In genomic region chr11:72779495-72780128, GRCh38 we compare ENCODE assay signal across 11 cellular contexts. TPM values are rescaled to one million over a fixed set of nuclear protein-coding genes. Genes with fewer than 3 reads are reported as not detected.
DNase-seq lines count a peak whose midpoint lies in the region; ATAC-seq and TF ChIP-seq lines count a peak whose summit lies in the region.
"Had no signal": no experiment of that assay in that cellular context is flagged by ENCODE, and none has a peak within 500 bp of the region (broad histone marks: within the 10 kb centered on the region; RNA-seq: fewer than 3 reads in every experiment).

No MANE protein-coding gene starts in this region.

- peak overlapping the region in 4 of 5 donors; percentile 6 to 92 (median 88) for H3K27ac ChIP-seq in adrenal gland
- peak overlapping the region; percentile 73 to 90 (median 82) for H3K27ac ChIP-seq in right lobe of liver
- H3K27ac ChIP-seq: HL-60, spleen had no signal

- H3K4me1 Mint-ChIP-seq in activated CD8-positive, alpha-beta T cell treated with anti-CD3 and anti-CD28 coated beads for 36 hours (ENCODE audit: low read depth) = peaks cover 17% of the 10 kb centered on the region
- peaks cover 21% of the 10 kb centered on the region for H3K4me1 Mint-ChIP-seq in activated CD8-positive, alpha-beta T cell treated with anti-CD3 and anti-CD28 coated beads, Interleukin-2, amount 10 ng/mL, durations not matched to agents 7 days and 5 days (ENCODE audit: low read depth)
- H3K4me1 Mint-ChIP-seq in stimulated activated naive B cell treated with anti-CD40 and anti-IgM and Interleukin-4, amounts not matched to agents 10 μg/mL and 1 μg/mL and 100 μg/mL, for 72 hours = peaks cover 24 to 50% of the 10 kb centered on the region in 2 donors

- H3K27ac Mint-ChIP-seq in activated CD8-positive, alpha-beta T cell treated with anti-CD3 and anti-CD28 coated beads for 36 hours = no peak overlapping the region
- no peak overlapping the region for H3K27ac Mint-ChIP-seq in activated CD8-positive, alpha-beta T cell treated with anti-CD3 and anti-CD28 coated beads, Interleukin-2, amount 10 ng/mL, durations not matched to agents 7 days and 5 days
- peak overlapping the region; percentile 56 for H3K27ac Mint-ChIP-seq in stimulated activated naive B cell treated with anti-CD40 and anti-IgM and Interleukin-4, amounts not matched to agents 10 μg/mL and 1 μg/mL and 100 μg/mL, for 72 hours

- intact Hi-C loops in activated CD8-positive, alpha-beta T cell treated with anti-CD3 and anti-CD28 coated beads for 36 hours (cut with micrococcal nuclease) = no loop called here
- intact Hi-C loops in adrenal gland (cut with DNase I) (loop anchor here in 1 of 2 donors (5.0 kb wide), 1 partner anchor 52 kb away; no protein-coding TSS in a partner anchor), right lobe of liver (cut with DNase I) (loop anchor here in 1 of 2 donors (10.0 kb wide), 1 partner anchor 55 kb away; no protein-coding TSS in a partner anchor)

- DNase-seq in activated CD8-positive, alpha-beta T cell treated with anti-CD3 and anti-CD28 coated beads for 36 hours = no peak
- no peak for DNase-seq in activated CD8-positive, alpha-beta T cell treated with anti-CD3 and anti-CD28 coated beads, Interleukin-2, amount 10 ng/mL, durations not matched to agents 7 days and 5 days
- DNase-seq in adrenal gland (no peak), right lobe of liver (peak in 1 of 3 donors; percentile 72), NCI-H2196 treated with DMSO at 0.1 percent for 48 hours (lab: John Stamatoyannopoulos, UW; ENCODE audit: unreplicated experiment) (no peak)
- DNase-seq in stimulated activated naive B cell treated with anti-CD40 and anti-IgM and Interleukin-4, amounts not matched to agents 10 μg/mL and 1 μg/mL and 100 μg/mL, for 72 hours = no peak
- DNase-seq: EL, spleen had no signal

- peak overlapping the region; percentile 0 for H3K4me3 Mint-ChIP-seq in activated CD8-positive, alpha-beta T cell treated with anti-CD3 and anti-CD28 coated beads for 36 hours
- no peak overlapping the region for H3K4me3 Mint-ChIP-seq in activated CD8-positive, alpha-beta T cell treated with anti-CD3 and anti-CD28 coated beads, Interleukin-2, amount 10 ng/mL, durations not matched to agents 7 days and 5 days
- peak overlapping the region in 1 of 2 donors; percentile 60 for H3K4me3 Mint-ChIP-seq in stimulated activated naive B cell treated with anti-CD40 and anti-IgM and Interleukin-4, amounts not matched to agents 10 μg/mL and 1 μg/mL and 100 μg/mL, for 72 hours

- H3K9me3 Mint-ChIP-seq in activated CD8-positive, alpha-beta T cell treated with anti-CD3 and anti-CD28 coated beads for 36 hours = no peaks in the 10 kb centered on the region
- no peaks in the 10 kb centered on the region for H3K9me3 Mint-ChIP-seq in activated CD8-positive, alpha-beta T cell treated with anti-CD3 and anti-CD28 coated beads, Interleukin-2, amount 10 ng/mL, durations not matched to agents 7 days and 5 days (ENCODE audit: insufficient read depth)
- no peaks in the 10 kb centered on the region for H3K9me3 Mint-ChIP-seq in stimulated activated naive B cell treated with anti-CD40 and anti-IgM and Interleukin-4, amounts not matched to agents 10 μg/mL and 1 μg/mL and 100 μg/mL, for 72 hours

- CTCF ChIA-PET in activated CD8-positive, alpha-beta T cell treated with anti-CD3 and anti-CD28 coated beads for 36 hours (lab: Charles Lee) = interaction anchor here (0.9 to 4.0 kb wide), 3 partner anchors 8 to 55 kb away, joined by 4 to 14 read pairs (median 4); no protein-coding TSS in a partner anchor
- CTCF ChIA-PET in activated CD8-positive, alpha-beta T cell treated with anti-CD3 and anti-CD28 coated beads, Interleukin-2, amount 10 ng/mL, durations not matched to agents 7 days and 5 days (lab: Charles Lee) = interaction anchor here (5.0 kb wide), 1 partner anchor 13 kb away, joined by 31 read pairs; the partner anchor contains the start of gene STARD10

- H3K36me3 ChIP-seq in adrenal gland (replicated peaks in 1 of 2) (no peaks in the 10 kb centered on the region), right lobe of liver (no peaks in the 10 kb centered on the region)
- H3K36me3 ChIP-seq: spleen had no signal

- H3K27me3 ChIP-seq in adrenal gland (no peaks in the 10 kb centered on the region), right lobe of liver (no peaks in the 10 kb centered on the region)

- WGBS in adrenal gland, 4 donors = 76 to 80% (median 78%) methylated on average over 4 of the region's 4 CpGs
- 34% methylated on average over 3 of the region's 4 CpGs for WGBS in right lobe of liver (ENCODE audit: insufficient coverage, low coverage, low lambda C conversion rate, missing lambda C conversion rate)

- TF ChIP-seq POLR2A in adrenal gland (IDR thresholded peaks at IDR 0.05) (no peak), right lobe of liver (IDR thresholded peaks at IDR 0.05) (no peak)

- peak overlapping the region in 1 of 4 donors; percentile 86 for H3K4me3 ChIP-seq in adrenal gland
- peak overlapping the region; percentile 65 to 89 (median 67) for H3K4me3 ChIP-seq in right lobe of liver

- peaks cover 54 to 74% of the 10 kb centered on the region in 2 donors for H3K4me1 ChIP-seq in adrenal gland (replicated peaks in 1 of 2)
- peaks cover 0 to 60% (median 28%) of the 10 kb centered on the region in 4 donors for H3K4me1 ChIP-seq in right lobe of liver

- POLR2A ChIA-PET in activated CD8-positive, alpha-beta T cell treated with anti-CD3 and anti-CD28 coated beads for 36 hours (lab: Charles Lee) = interaction anchor here (1.2 kb wide), 1 partner anchor 15 kb away, joined by 3 read pairs; no protein-coding TSS in a partner anchor
- POLR2A ChIA-PET in activated CD8-positive, alpha-beta T cell treated with anti-CD3 and anti-CD28 coated beads, Interleukin-2, amount 10 ng/mL, durations not matched to agents 7 days and 5 days (lab: Charles Lee) = no interaction called here

- H3K9me3 ChIP-seq in adrenal gland (replicated peaks in 1 of 3) (no peaks in the 10 kb centered on the region), right lobe of liver (no peaks in the 10 kb centered on the region)
- H3K9me3 ChIP-seq: spleen had no signal

- TF ChIP-seq CTCF in activated CD8-positive, alpha-beta T cell treated with anti-CD3 and anti-CD28 coated beads for 36 hours (IDR thresholded peaks at IDR 0.05) = no peak
- TF ChIP-seq CTCF in adrenal gland (IDR thresholded peaks at IDR 0.05) (no peak), right lobe of liver (IDR thresholded peaks at IDR 0.05) (no peak)

- ATAC-seq in activated CD8-positive, alpha-beta T cell treated with anti-CD3 and anti-CD28 coated beads for 36 hours = no peak
- ATAC-seq in activated CD8-positive, alpha-beta T cell treated with anti-CD3 and anti-CD28 coated beads, Interleukin-2, amount 10 ng/mL, durations not matched to agents 7 days and 5 days = no peak
- ATAC-seq in right lobe of liver (peak in 2 of 4 donors; percentile 2 to 8), GM21576 (IDR thresholded peaks at IDR 0.05; ENCODE audit: unreplicated experiment) (no peak), HG03439 (IDR thresholded peaks at IDR 0.05; ENCODE audit: unreplicated experiment) (no peak)
- ATAC-seq in stimulated activated naive B cell treated with anti-CD40 and anti-IgM and Interleukin-4, amounts not matched to agents 10 μg/mL and 1 μg/mL and 100 μg/mL, for 72 hours (replicated peaks) = no peak

- no peaks in the 10 kb centered on the region for H3K27me3 Mint-ChIP-seq in activated CD8-positive, alpha-beta T cell treated with anti-CD3 and anti-CD28 coated beads for 36 hours
- peaks cover 13% of the 10 kb centered on the region for H3K27me3 Mint-ChIP-seq in activated CD8-positive, alpha-beta T cell treated with anti-CD3 and anti-CD28 coated beads, Interleukin-2, amount 10 ng/mL, durations not matched to agents 7 days and 5 days (ENCODE audit: low read depth)
- peaks cover 0 to 6% of the 10 kb centered on the region in 2 donors for H3K27me3 Mint-ChIP-seq in stimulated activated naive B cell treated with anti-CD40 and anti-IgM and Interleukin-4, amounts not matched to agents 10 μg/mL and 1 μg/mL and 100 μg/mL, for 72 hours

- no peaks in the 10 kb centered on the region for H3K36me3 Mint-ChIP-seq in activated CD8-positive, alpha-beta T cell treated with anti-CD3 and anti-CD28 coated beads for 36 hours (ENCODE audit: low read depth)
- no peaks in the 10 kb centered on the region for H3K36me3 Mint-ChIP-seq in activated CD8-positive, alpha-beta T cell treated with anti-CD3 and anti-CD28 coated beads, Interleukin-2, amount 10 ng/mL, durations not matched to agents 7 days and 5 days (ENCODE audit: low read depth)
- peaks cover 2% of the 10 kb centered on the region in 2 donors for H3K36me3 Mint-ChIP-seq in stimulated activated naive B cell treated with anti-CD40 and anti-IgM and Interleukin-4, amounts not matched to agents 10 μg/mL and 1 μg/mL and 100 μg/mL, for 72 hours

RNA-seq across cellular contexts. Expression of gene STARD10, which starts 14.2 kb away (rescaled TPM):
- 1 to 10 TPM; 8.1 to 8.6 TPM for total RNA-seq in activated CD8-positive, alpha-beta T cell treated with anti-CD3 and anti-CD28 coated beads for 36 hours
- 1 to 10 TPM; 4.0 to 4.5 TPM for total RNA-seq in activated CD8-positive, alpha-beta T cell treated with anti-CD3 and anti-CD28 coated beads, Interleukin-2, amount 10 ng/mL, durations not matched to agents 7 days and 5 days
- total RNA-seq in adrenal gland (100 to 1,000 TPM; 190 to 425 (median 350) TPM), right lobe of liver (100 to 1,000 TPM; 282 to 525 (median 330) TPM)
- polyA plus RNA-seq in adrenal gland = 100 to 1,000 TPM; 261 to 668 (median 513) TPM

RNA-seq across cellular contexts. Expression of gene ARAP1, which starts 27.4 kb away (rescaled TPM):
- 10 to 100 TPM; 77.7 to 91.5 TPM for total RNA-seq in activated CD8-positive, alpha-beta T cell treated with anti-CD3 and anti-CD28 coated beads for 36 hours
- 10 to 100 TPM; 84.3 to 89.6 TPM for total RNA-seq in activated CD8-positive, alpha-beta T cell treated with anti-CD3 and anti-CD28 coated beads, Interleukin-2, amount 10 ng/mL, durations not matched to agents 7 days and 5 days
- total RNA-seq in adrenal gland = 100 to 1,000 TPM; 103 to 216 (median 153) TPM
- polyA plus RNA-seq in adrenal gland = 100 to 1,000 TPM in 2 of 3 donors, 10 to 100 TPM in 1; 30.0 to 217 (median 150) TPM
- 10 to 100 TPM; 32.9 to 76.7 (median 41.2) TPM for total RNA-seq in right lobe of liver

RNA-seq across cellular contexts. Expression of gene ATG16L2, which starts 34.6 kb away (rescaled TPM):
- 10 to 100 TPM; 70.8 to 71.4 TPM for total RNA-seq in activated CD8-positive, alpha-beta T cell treated with anti-CD3 and anti-CD28 coated beads for 36 hours
- total RNA-seq in activated CD8-positive, alpha-beta T cell treated with anti-CD3 and anti-CD28 coated beads, Interleukin-2, amount 10 ng/mL, durations not matched to agents 7 days and 5 days = 100 to 1,000 TPM; 104 to 105 TPM
- total RNA-seq in adrenal gland = 10 to 100 TPM in 7 of 8 donors, 1 to 10 TPM in 1; 9.2 to 70.0 (median 30.6) TPM
- polyA plus RNA-seq in adrenal gland = 100 to 1,000 TPM in 2 of 3 donors, 1 to 10 TPM in 1; 5.7 to 343 (median 129) TPM
- total RNA-seq in right lobe of liver = 10 to 100 TPM in 5 of 6 experiments, 1 to 10 TPM in 1; 8.6 to 23.8 (median 15.4) TPM

Comparison
In these comparisons a context has a peak if more than half of its experiments do, and no peak if none do; other contexts are left out.
1. RNA of gene STARD10, which starts 14.2 kb away (total RNA-seq): 190 to 425 TPM in adrenal gland and 282 to 525 TPM in right lobe of liver; 8.1 to 8.6 TPM in activated CD8-positive, alpha-beta T cell treated with anti-CD3 and anti-CD28 coated beads for 36 hours and 4.0 to 4.5 TPM in activated CD8-positive, alpha-beta T cell treated with anti-CD3 and anti-CD28 coated beads, Interleukin-2, amount 10 ng/mL, durations not matched to agents 7 days and 5 days; every median in the first group is over 10 times any median in the second.